10 cellular contexts compared by ENCODE assay signal in genomic region chr11:65565624-65566453, GRCh38. TPM values are rescaled to one million over a fixed set of nuclear protein-coding genes. Genes with fewer than 3 reads are reported as not detected.
DNase-seq lines count a peak whose midpoint lies in the region; ATAC-seq, FAIRE-seq and TF ChIP-seq lines count a peak whose summit lies in the region.
"Had no signal": no experiment of that assay in that cellular context is flagged by ENCODE, and none has a peak within 500 bp of the region (broad histone marks: within the 10 kb centered on the region; RNA-seq: fewer than 3 reads in every experiment).

No MANE protein-coding gene starts in this region.

- TF ChIP-seq EP300 in K562 (IDR thresholded peaks at IDR 0.05; ENCODE audit: low read length) = no peak

- CTCF ChIA-PET in K562 (lab: Yijun Ruan, JAX; ENCODE audit: low intra/inter-chr PET ratio) = no interaction called here

- H3K4me2 ChIP-seq in K562 (ENCODE audit: insufficient read depth, low read length) = no peak overlapping the region
- peak overlapping the region; percentile 15 for H3K4me2 ChIP-seq in osteoblast (ENCODE audit: insufficient read depth, low read length)

- intact Hi-C loops in K562 (cut with micrococcal nuclease) = no loop called here

- H3K36me3 ChIP-seq in K562 (ENCODE audit: control insufficient read depth, insufficient read depth, low read length) = no peaks in the 10 kb centered on the region
- peaks cover 4% of the 10 kb centered on the region for H3K36me3 ChIP-seq in osteoblast (ENCODE audit: insufficient read depth, low read length)

- DNase-seq in DMS79 (lab: John Stamatoyannopoulos, UW) (peak; percentile 98), NCI-H2227 (lab: John Stamatoyannopoulos, UW; ENCODE audit: unreplicated experiment) (peak; percentile 64), K562 (ENCODE audit: extremely low read depth in 1 of 4, low spot score in 3 of 4) (no peak), osteoblast (ENCODE audit: insufficient read length, low spot score, missing footprints) (no peak), AG08396 (ENCODE audit: low spot score) (no peak), NCI-H1436 treated with DMSO at 0.1 percent for 48 hours (lab: John Stamatoyannopoulos, UW) (no peak), NCI-H2029 treated with DMSO at 0.1 percent for 48 hours (lab: John Stamatoyannopoulos, UW) (no peak), hepatic stellate cell (ENCODE audit: low spot score) (no peak)
- DNase-seq: glutamatergic neuron, NCI-H2171 had no signal

- ATAC-seq in K562 = no peak

- H2AFZ ChIP-seq in K562 (ENCODE audit: low read depth, low read length) (no peak overlapping the region), osteoblast (ENCODE audit: low read length) (no peak overlapping the region)

- no peak overlapping the region for H3K9ac ChIP-seq in K562 (ENCODE audit: insufficient read depth in 1 of 2, low read depth in 2 of 2, low read length in 2 of 2)

- H3K27ac ChIP-seq in K562 (ENCODE audit: extremely low read depth, low read depth, low read length) = no peak overlapping the region
- H3K27ac ChIP-seq in osteoblast (ENCODE audit: low read depth, low read length) = peak overlapping the region; percentile 71

- H3K4me1 ChIP-seq in K562 (replicated peaks in 1 of 2; ENCODE audit: control insufficient read depth in 2 of 2, insufficient read depth in 2 of 2, low read length in 2 of 2) (peaks cover 14 to 34% of the 10 kb centered on the region in 2 experiments), osteoblast (ENCODE audit: insufficient read depth, low read length) (peaks cover 39% of the 10 kb centered on the region)

- in situ Hi-C loops in K562 (cut with MboI) = no loop called here

- no peak for FAIRE-seq in K562 (lab: Jason Lieb, UNC)

- H3K79me2 ChIP-seq in K562 (ENCODE audit: control insufficient read depth, insufficient read depth, low read length) (peaks cover 25% of the 10 kb centered on the region), osteoblast (ENCODE audit: insufficient read depth, low read length) (peaks cover 33% of the 10 kb centered on the region)

- no peak overlapping the region for H3K4me3 ChIP-seq in K562
- H3K4me3 ChIP-seq in osteoblast (ENCODE audit: insufficient read depth, low read length) = no peak overlapping the region

- POLR2A ChIA-PET in K562 (lab: Yijun Ruan, JAX) = interaction anchor here (1.1 to 2.1 kb wide), 2 partner anchors 59 to 140 kb away, joined by 4 to 5 read pairs; no protein-coding TSS in a partner anchor

- TF ChIP-seq CTCF in K562 (IDR thresholded peaks at IDR 0.05 in 2 of 3, conservative IDR thresholded peaks at IDR 0.05 in 1 of 3; ENCODE audit: insufficient read depth in 2 of 3, low read depth in 1 of 3, low read length in 3 of 3) = no peak
- no peak for TF ChIP-seq CTCF in osteoblast (IDR thresholded peaks at IDR 0.05; ENCODE audit: extremely low read depth, low read depth, low read length)

- whole genome bisulfite sequencing in K562 (ENCODE audit: insufficient coverage, low coverage, missing lambda C conversion rate) = 42% methylated on average over 7 of the region's 7 CpGs

- no TSS peak for BruUV-seq in K562 (replicated peaks; lab: Mats Ljungman, UMichigan)

- H4K20me1 ChIP-seq in K562 (replicated peaks; ENCODE audit: control insufficient read depth, insufficient read depth, low read length) (no peaks in the 10 kb centered on the region), osteoblast (ENCODE audit: insufficient read depth, low read length) (no peaks in the 10 kb centered on the region)

- TF ChIP-seq POLR2A in K562 (conservative IDR thresholded peaks at IDR 0.05) = no peak

- H3K9me1 ChIP-seq in K562 (ENCODE audit: control insufficient read depth, insufficient read depth, low read length) = no peaks in the 10 kb centered on the region

- no peak for TF ChIP-seq RAD21 in K562 (CRISPR knock-in tag; conservative IDR thresholded peaks at IDR 0.05 in 1 of 2, IDR thresholded peaks at IDR 0.05 in 1 of 2)

- H3K27me3 ChIP-seq in K562 (ENCODE audit: control insufficient read depth in 2 of 2, insufficient read depth in 2 of 2, low read length in 2 of 2) = no peaks in the 10 kb centered on the region
- H3K27me3 ChIP-seq in osteoblast (ENCODE audit: insufficient read depth, low read length) = no peaks in the 10 kb centered on the region

- no peaks in the 10 kb centered on the region for H3K9me3 ChIP-seq in K562 (replicated peaks; ENCODE audit: control insufficient read depth, insufficient read depth, low read depth, low read length)
- H3K9me3 ChIP-seq in osteoblast (ENCODE audit: low read depth, low read length) = no peaks in the 10 kb centered on the region

RNA-seq across cellular contexts. Expression of gene ZNRD2, which starts 4.4 kb away (rescaled TPM):
- 16.9 and 90.0 TPM in 2 replicates for total RNA-seq in K562 (2011; cell fraction: chromatin; rRNA removed; ENCODE audit: low replicate concordance)
- total RNA-seq in K562 (2011; cell fraction: nucleolus; rRNA removed) = 98.3 and 115 TPM in 2 replicates
- 36.5 and 47.7 TPM in 2 replicates for total RNA-seq in K562 (2011; cell fraction: nucleoplasm; rRNA removed)
- total RNA-seq in K562 (2014; rRNA removed) (129 and 153 TPM in 2 replicates), K562 (2014; rRNA removed; fragmentation: Illumina TruSeq; extraction: Trizol) (8.5 and 13.4 TPM in 2 replicates), K562 (2015; rRNA removed; fragmentation: Illumina TruSeq; extraction: Trizol) (60.4 and 61.8 TPM in 2 replicates), K562 (2021) (106 and 114 TPM in 2 replicates), osteoblast (37.1 and 42.3 TPM in 2 replicates)
- polyA plus RNA-seq in K562 (2011; rRNA removed) (40.4 and 51.9 TPM in 2 replicates), K562 (2014; fragmentation: Illumina TruSeq; extraction: Trizol) (16.6 and 77.3 TPM in 2 replicates), K562 (2014; fragmentation: Nextera tagmentation; extraction: Ambion mirVana) (10 to 100 TPM; 35.6 to 66.3 TPM), K562 (2014; rRNA removed) (123 and 130 TPM in 2 replicates)
- 70.6 and 201 TPM in 2 replicates for polyA plus RNA-seq in K562 (2011; cell fraction: cytosol; rRNA removed)
- 69.6 and 90.0 TPM in 2 replicates for polyA plus RNA-seq in K562 (2011; cell fraction: nucleus; rRNA removed)
- 75.0 and 123 TPM in 2 replicates for polyA plus RNA-seq in K562 (2012)
- polyA minus RNA-seq in K562 (2011; rRNA and poly(A)+ RNA removed) = 7.4 TPM in 2 replicates
- polyA minus RNA-seq in K562 (2011; cell fraction: cytosol; rRNA and poly(A)+ RNA removed) = 22.4 and 23.0 TPM in 2 replicates
- polyA minus RNA-seq in K562 (2011; cell fraction: nucleus; rRNA and poly(A)+ RNA removed) = 61.0 and 62.0 TPM in 2 replicates

RNA-seq across cellular contexts. Expression of gene FAM89B, which starts 6.5 kb away (rescaled TPM):
- 6.1 and 32.6 TPM in 2 replicates for total RNA-seq in K562 (2011; cell fraction: chromatin; rRNA removed; ENCODE audit: low replicate concordance)
- 30.5 and 31.9 TPM in 2 replicates for total RNA-seq in K562 (2011; cell fraction: nucleolus; rRNA removed)
- total RNA-seq in K562 (2011; cell fraction: nucleoplasm; rRNA removed) = 14.4 and 16.7 TPM in 2 replicates
- 26.1 and 36.0 TPM in 2 replicates for total RNA-seq in K562 (2014; rRNA removed)
- total RNA-seq in K562 (2014; rRNA removed; fragmentation: Illumina TruSeq; extraction: Trizol) = 3.2 and 4.2 TPM in 2 replicates
- total RNA-seq in K562 (2015; rRNA removed; fragmentation: Illumina TruSeq; extraction: Trizol) = 12.3 and 12.6 TPM in 2 replicates
- 24.2 and 26.9 TPM in 2 replicates for total RNA-seq in K562 (2021)
- 9.7 and 12.3 TPM in 2 replicates for polyA plus RNA-seq in K562 (2011; rRNA removed)
- polyA plus RNA-seq in K562 (2011; cell fraction: cytosol; rRNA removed) = 21.6 and 65.1 TPM in 2 replicates
- polyA plus RNA-seq in K562 (2011; cell fraction: nucleus; rRNA removed) = 29.6 and 55.3 TPM in 2 replicates
- polyA plus RNA-seq in K562 (2012) = 17.8 and 26.2 TPM in 2 replicates
- 11.9 and 21.9 TPM in 2 replicates for polyA plus RNA-seq in K562 (2014; fragmentation: Illumina TruSeq; extraction: Trizol)
- polyA plus RNA-seq in K562 (2014; fragmentation: Nextera tagmentation; extraction: Ambion mirVana) = under 1 TPM; 0.32 to 0.83 TPM
- polyA plus RNA-seq in K562 (2014; rRNA removed) = 27.6 and 33.4 TPM in 2 replicates
- 2.2 and 3.2 TPM in 2 replicates for polyA minus RNA-seq in K562 (2011; rRNA and poly(A)+ RNA removed)
- polyA minus RNA-seq in K562 (2011; cell fraction: cytosol; rRNA and poly(A)+ RNA removed) = 7.2 and 7.9 TPM in 2 replicates
- polyA minus RNA-seq in K562 (2011; cell fraction: nucleus; rRNA and poly(A)+ RNA removed) = 22.2 and 25.9 TPM in 2 replicates
- 31.5 and 36.2 TPM in 2 replicates for total RNA-seq in osteoblast

RNA-seq across cellular contexts. Expression of gene LTBP3, which starts 7.7 kb away (rescaled TPM):
- 78.9 and 182 TPM in 2 replicates for total RNA-seq in K562 (2011; cell fraction: chromatin; rRNA removed; ENCODE audit: low replicate concordance)
- total RNA-seq in K562 (2011; cell fraction: nucleolus; rRNA removed) = 71.7 and 81.2 TPM in 2 replicates
- total RNA-seq in K562 (2011; cell fraction: nucleoplasm; rRNA removed) = 77.2 and 120 TPM in 2 replicates
- 15.0 and 19.3 TPM in 2 replicates for total RNA-seq in K562 (2014; rRNA removed)
- total RNA-seq in K562 (2014; rRNA removed; fragmentation: Illumina TruSeq; extraction: Trizol) = 1.3 and 1.7 TPM in 2 replicates
- 3.8 and 4.4 TPM in 2 replicates for total RNA-seq in K562 (2015; rRNA removed; fragmentation: Illumina TruSeq; extraction: Trizol)
- total RNA-seq in K562 (2021) = 17.1 and 18.8 TPM in 2 replicates
- polyA plus RNA-seq in K562 (2011; rRNA removed) = 7.4 and 17.0 TPM in 2 replicates
- 13.4 and 20.3 TPM in 2 replicates for polyA plus RNA-seq in K562 (2011; cell fraction: cytosol; rRNA removed)
- 102 and 163 TPM in 2 replicates for polyA plus RNA-seq in K562 (2011; cell fraction: nucleus; rRNA removed)
- polyA plus RNA-seq in K562 (2012) = 19.2 and 25.7 TPM in 2 replicates
- polyA plus RNA-seq in K562 (2014; fragmentation: Illumina TruSeq; extraction: Trizol) = 4.8 and 6.9 TPM in 2 replicates
- polyA plus RNA-seq in K562 (2014; fragmentation: Nextera tagmentation; extraction: Ambion mirVana) = under 1 TPM; 0.06 to 0.14 TPM
- polyA plus RNA-seq in K562 (2014; rRNA removed) = 14.6 and 20.5 TPM in 2 replicates
- polyA minus RNA-seq in K562 (2011; rRNA and poly(A)+ RNA removed) = 6.4 and 7.8 TPM in 2 replicates
- 7.6 and 12.6 TPM in 2 replicates for polyA minus RNA-seq in K562 (2011; cell fraction: cytosol; rRNA and poly(A)+ RNA removed)
- 18.2 and 23.1 TPM in 2 replicates for polyA minus RNA-seq in K562 (2011; cell fraction: nucleus; rRNA and poly(A)+ RNA removed)
- total RNA-seq in osteoblast = 40.7 and 41.6 TPM in 2 replicates

RNA-seq across cellular contexts. Expression of gene EHBP1L1, which starts 10.0 kb away (rescaled TPM):
- 131 and 234 TPM in 2 replicates for total RNA-seq in K562 (2011; cell fraction: chromatin; rRNA removed; ENCODE audit: low replicate concordance)
- total RNA-seq in K562 (2011; cell fraction: nucleolus; rRNA removed) = 106 and 109 TPM in 2 replicates
- 106 and 124 TPM in 2 replicates for total RNA-seq in K562 (2011; cell fraction: nucleoplasm; rRNA removed)
- total RNA-seq in K562 (2014; rRNA removed) (80.6 and 98.7 TPM in 2 replicates), K562 (2014; rRNA removed; fragmentation: Illumina TruSeq; extraction: Trizol) (24.2 and 28.8 TPM in 2 replicates), K562 (2015; rRNA removed; fragmentation: Illumina TruSeq; extraction: Trizol) (26.3 and 29.2 TPM in 2 replicates), K562 (2021) (60.9 and 87.1 TPM in 2 replicates), osteoblast (43.9 and 58.6 TPM in 2 replicates)
- polyA plus RNA-seq in K562 (2011; rRNA removed) (19.2 and 29.8 TPM in 2 replicates), K562 (2014; fragmentation: Illumina TruSeq; extraction: Trizol) (36.9 and 50.9 TPM in 2 replicates), K562 (2014; fragmentation: Nextera tagmentation; extraction: Ambion mirVana) (under 1 TPM; 0.03 to 0.38 TPM), K562 (2014; rRNA removed) (56.4 and 61.3 TPM in 2 replicates)
- 22.0 and 75.3 TPM in 2 replicates for polyA plus RNA-seq in K562 (2011; cell fraction: cytosol; rRNA removed)
- 63.0 and 156 TPM in 2 replicates for polyA plus RNA-seq in K562 (2011; cell fraction: nucleus; rRNA removed)
- 47.0 and 62.8 TPM in 2 replicates for polyA plus RNA-seq in K562 (2012)
- polyA minus RNA-seq in K562 (2011; rRNA and poly(A)+ RNA removed) = 15.6 and 21.1 TPM in 2 replicates
- polyA minus RNA-seq in K562 (2011; cell fraction: cytosol; rRNA and poly(A)+ RNA removed) = 50.6 and 59.1 TPM in 2 replicates
- 17.2 and 21.5 TPM in 2 replicates for polyA minus RNA-seq in K562 (2011; cell fraction: nucleus; rRNA and poly(A)+ RNA removed)

RNA-seq across cellular contexts. Expression of gene KCNK7, which starts 29.8 kb away (rescaled TPM):
- total RNA-seq in K562 (2011; cell fraction: chromatin; rRNA removed; ENCODE audit: low replicate concordance) = 0.33 and 1.00 TPM in 2 replicates
- total RNA-seq in K562 (2011; cell fraction: nucleolus; rRNA removed) = 0.26 TPM in 1 of 2 replicates, not detected in the other
- 0.29 TPM in 1 of 2 replicates, not detected in the other for total RNA-seq in K562 (2011; cell fraction: nucleoplasm; rRNA removed)
- total RNA-seq in K562 (2014; rRNA removed) (not detected in 2 replicates), K562 (2014; rRNA removed; fragmentation: Illumina TruSeq; extraction: Trizol) (not detected in 2 replicates), K562 (2015; rRNA removed; fragmentation: Illumina TruSeq; extraction: Trizol) (not detected in 2 replicates), K562 (2021) (0.40 TPM in 1 of 2 replicates, not detected in the other), osteoblast (0.29 TPM in 1 of 2 replicates, not detected in the other)
- polyA plus RNA-seq in K562 (2011; rRNA removed) (not detected in 2 replicates), K562 (2014; fragmentation: Illumina TruSeq; extraction: Trizol) (not detected in 2 replicates), K562 (2014; fragmentation: Nextera tagmentation; extraction: Ambion mirVana) (not detected), K562 (2014; rRNA removed) (0.07 TPM in 1 of 2 replicates, not detected in the other)
- 0.28 TPM in 1 of 2 replicates, not detected in the other for polyA plus RNA-seq in K562 (2011; cell fraction: cytosol; rRNA removed)
- polyA plus RNA-seq in K562 (2011; cell fraction: nucleus; rRNA removed) = not detected in 2 replicates
- 0.39 and 0.58 TPM in 2 replicates for polyA plus RNA-seq in K562 (2012)
- polyA minus RNA-seq in K562 (2011; rRNA and poly(A)+ RNA removed) = not detected in 2 replicates
- not detected in 2 replicates for polyA minus RNA-seq in K562 (2011; cell fraction: cytosol; rRNA and poly(A)+ RNA removed)
- 0.27 TPM in 1 of 2 replicates, not detected in the other for polyA minus RNA-seq in K562 (2011; cell fraction: nucleus; rRNA and poly(A)+ RNA removed)

Comparison
In these comparisons a context has a peak if more than half of its experiments do, and no peak if none do; other contexts are left out.
1. DNase-seq: peak in DMS79 (single experiment) and NCI-H2227 (single experiment); none in K562 (0 of 4), osteoblast (single experiment), AG08396 (single experiment), NCI-H1436 treated with DMSO at 0.1 percent for 48 hours (single experiment), NCI-H2029 treated with DMSO at 0.1 percent for 48 hours (single experiment) and hepatic stellate cell (single experiment).